In genomic region chr2:207812858-207813175, GRCh38 we compare ENCODE assay signal across 15 cellular contexts. TPM values are rescaled to one million over a fixed set of nuclear protein-coding genes. Genes with fewer than 3 reads are reported as not detected.
DNase-seq lines count a peak whose midpoint lies in the region; ATAC-seq and TF ChIP-seq lines count a peak whose summit lies in the region.
"Had no signal": no experiment of that assay in that cellular context is flagged by ENCODE, and none has a peak within 500 bp of the region (broad histone marks: within the 10 kb centered on the region; RNA-seq: fewer than 3 reads in every experiment).

No MANE protein-coding gene starts in this region.

- H3K27me3 ChIP-seq in HAP-1 (ENCODE audit: low read depth), result no peaks in the 10 kb centered on the region
- no peaks in the 10 kb centered on the region for H3K27me3 ChIP-seq in NT2/D1 (ENCODE audit: insufficient read depth, insufficient read length)
- no peaks in the 10 kb centered on the region for H3K27me3 ChIP-seq in ectodermal cell (ENCODE audit: control insufficient read depth, insufficient read depth, low read length, poor library complexity, severe bottlenecking)
- no peaks in the 10 kb centered on the region for H3K27me3 ChIP-seq in testis
- H3K27me3 ChIP-seq: BE2C had no signal

- TF ChIP-seq CTCF in testis (IDR thresholded peaks at IDR 0.05), result no peak

- in situ Hi-C loops in HAP-1 (cut with MboI; ENCODE audit: low sequenced_read_pairs), result no loop called here

- TF ChIP-seq POLR2A in testis (IDR thresholded peaks at IDR 0.05), result no peak

- H3K27ac ChIP-seq in ectodermal cell (ENCODE audit: insufficient read depth, low read depth, low read length, poor library complexity, severe bottlenecking) (peak overlapping the region; percentile 73), testis (no peak overlapping the region)

- no peaks in the 10 kb centered on the region for H3K36me3 ChIP-seq in HAP-1 (replicated peaks)
- H3K36me3 ChIP-seq in NT2/D1 (ENCODE audit: insufficient read depth, insufficient read length, low read length), result no peaks in the 10 kb centered on the region
- no peaks in the 10 kb centered on the region for H3K36me3 ChIP-seq in ectodermal cell (ENCODE audit: control insufficient read depth, insufficient read depth, low read length)
- no peaks in the 10 kb centered on the region for H3K36me3 ChIP-seq in testis (ENCODE audit: low read depth, missing control alignments)
- H3K36me3 ChIP-seq: BE2C had no signal

- no peak overlapping the region for H3K4me3 ChIP-seq in HAP-1
- no peak overlapping the region for H3K4me3 ChIP-seq in NT2/D1 (ENCODE audit: insufficient read length, low read depth)
- H3K4me3 ChIP-seq in ectodermal cell (ENCODE audit: insufficient read depth, low read depth, low read length), result no peak overlapping the region
- H3K4me3 ChIP-seq in testis, result no peak overlapping the region

- H3K9ac ChIP-seq in NT2/D1 (ENCODE audit: insufficient read length, low read depth), result peak overlapping the region; percentile 9

- H3K9me3 ChIP-seq in HAP-1 (no peaks in the 10 kb centered on the region), NT2/D1 (ENCODE audit: insufficient read depth, low read length) (no peaks in the 10 kb centered on the region), ectodermal cell (ENCODE audit: control insufficient read depth, low read length) (no peaks in the 10 kb centered on the region), testis (no peaks in the 10 kb centered on the region)
- H3K9me3 ChIP-seq: BE2C had no signal

- DNase-seq in HAP-1 (ENCODE audit: low spot score in 2 of 2) (peak; percentile 27 to 38), NT2/D1 (ENCODE audit: low read depth, low spot score) (no peak), pons (ENCODE audit: low spot score) (peak; percentile 28), testis (no peak)
- no peak for DNase-seq in activated CD4-positive, alpha-beta T cell treated with anti-CD3 and anti-CD28 coated beads for 1 hour
- DNase-seq: BE2C; CD8-positive, alpha-beta T cell; KG1; NCI-H1092 treated with DMSO at 0.1 percent for 48 hours; NCI-H1694; NCI-H2171; NCI-H446 treated with DMSO at 0.1 percent for 48 hours had no signal

- H3K4me1 ChIP-seq in HAP-1 (peaks cover 36% of the 10 kb centered on the region), NT2/D1 (ENCODE audit: insufficient read depth, insufficient read length) (peaks cover 8% of the 10 kb centered on the region), ectodermal cell (ENCODE audit: control insufficient read depth, insufficient read depth, low read length) (peaks cover 27% of the 10 kb centered on the region), testis (no peaks in the 10 kb centered on the region)
- H3K4me1 ChIP-seq: BE2C had no signal

- intact Hi-C loops in testis (cut with DNase I; ENCODE audit: low total_unique reads), result no loop called here

- no peak for ATAC-seq in HG02885 (IDR thresholded peaks at IDR 0.05; ENCODE audit: poor library complexity, unreplicated experiment)
- ATAC-seq in HG02678 (IDR thresholded peaks at IDR 0.05; ENCODE audit: unreplicated experiment), result no peak
- ATAC-seq: CD8-positive, alpha-beta T cell had no signal

- 3 to 4% methylated on average over 4 of the region's 4 CpGs for WGBS in ectodermal cell, 2 experiments
- 51 to 67% methylated on average over 4 of the region's 4 CpGs for WGBS in testis, 2 donors

RNA-seq across cellular contexts. Expression of gene FZD5, which starts 43.1 kb away (rescaled TPM):
- polyA plus RNA-seq in ectodermal cell (2013, experiment 1 of 4), result 10.9 TPM
- 23.8 TPM for polyA plus RNA-seq in ectodermal cell (2013, experiment 2 of 4)
- polyA plus RNA-seq in ectodermal cell (2013, experiment 3 of 4), result 13.5 TPM
- polyA plus RNA-seq in ectodermal cell (2013, experiment 4 of 4), result 18.1 TPM
- 1 to 10 TPM; 1.7 to 2.4 TPM for total RNA-seq in testis
- 0.95 TPM for polyA plus RNA-seq in testis (ENCODE audit: insufficient read depth, low read depth, low replicate concordance)

Comparison
In these comparisons a context has a peak if more than half of its experiments do, and no peak if none do; other contexts are left out.
1. DNase-seq: peak in HAP-1 (2 of 2) and pons (single experiment); none in NT2/D1 (single experiment), activated CD4-positive, alpha-beta T cell treated with anti-CD3 and anti-CD28 coated beads for 1 hour (single experiment) and testis (single experiment).